ENCODE assay signal across 8 cellular contexts in genomic region chr1:16215882-16216753, GRCh38. TPM values are rescaled to one million over a fixed set of nuclear protein-coding genes. Genes with fewer than 3 reads are reported as not detected.
DNase-seq lines count a peak whose midpoint lies in the region; ATAC-seq and TF ChIP-seq lines count a peak whose summit lies in the region.

No MANE protein-coding gene starts in this region.

- H3K4me1 ChIP-seq in KMS-11 (ENCODE audit: low read depth, poor library complexity, severe bottlenecking) = peaks cover 22% of the 10 kb centered on the region

- POLR2A ChIA-PET in T-cell (lab: Charles Lee) = interaction anchor here (0.5 to 0.6 kb wide), 3 partner anchors 24 to 368 kb away, joined by 3 to 12 read pairs (median 3); partner anchors contain the start of gene SPEN (in 1 of the 2)

- H3K4me1 Mint-ChIP-seq in T-cell = peaks cover 18 to 25% (median 23%) of the 10 kb centered on the region in 3 donors

- peak overlapping the region in 1 of 2 donors; percentile 82 for H3K27ac Mint-ChIP-seq in T-cell

- peak overlapping the region; percentile 90 for H3K4me2 ChIP-seq in KMS-11

- intact Hi-C loops in left ventricle myocardium superior (cut with micrococcal nuclease) = no loop called here

- no peaks in the 10 kb centered on the region for H3K9me3 Mint-ChIP-seq in T-cell

- H2AFZ ChIP-seq in KMS-11 (ENCODE audit: low read depth) = peak overlapping the region; percentile 83; the same call in 1 of the 2 replicates

- H3K4me3 ChIP-seq in KMS-11 (IDR thresholded peaks at IDR 0.05; ENCODE audit: insufficient read depth, low read depth, low read length) (no peak overlapping the region), astrocyte of the cerebellum (ENCODE audit: low read depth, low read length) (peak overlapping the region; percentile 39)

- H3K9ac ChIP-seq in KMS-11 = no peak overlapping the region; the same call in 1 of the 2 replicates

- CTCF ChIA-PET in T-cell (lab: Charles Lee) = interaction anchor here (0.6 to 1.6 kb wide), 4 partner anchors 9 to 143 kb away, joined by 3 to 5 read pairs (median 4); partner anchors contain the start of gene FAM131C (in 1 of the 2)

- no peaks in the 10 kb centered on the region for H4K20me1 ChIP-seq in KMS-11 (ENCODE audit: insufficient read depth)

- H3K4me3 Mint-ChIP-seq in T-cell = peak overlapping the region; percentile 81 to 83 (median 82)

- DNase-seq in DMS53 (lab: John Stamatoyannopoulos, UW) = peak; percentile 87
- peak in 28 of 34 experiments; percentile 17 to 64 (median 46) for DNase-seq in T-cell
- DNase-seq in astrocyte of the cerebellum (ENCODE audit: low read depth) = peak; percentile 44
- DNase-seq in left ventricle myocardium superior = peak; percentile 82
- peak; percentile 54 for DNase-seq in pons (ENCODE audit: low spot score)

- no peaks in the 10 kb centered on the region for H3K36me3 Mint-ChIP-seq in T-cell

- in situ Hi-C loops in astrocyte of the cerebellum (cut with HindIII; ENCODE audit: low sequenced_read_pairs) = loop anchor here (5.0 kb wide), 1 partner anchor 89 kb away; no protein-coding TSS in a partner anchor

- ATAC-seq in T-cell (replicated peaks in 1 of 4) (peak in 2 of 4 experiments; percentile 18 to 21), left ventricle myocardium superior (peak; percentile 60), HG03175 (IDR thresholded peaks at IDR 0.05; ENCODE audit: unreplicated experiment) (no peak), GM18520 (IDR thresholded peaks at IDR 0.05; ENCODE audit: unreplicated experiment) (no peak)

- TF ChIP-seq CTCF in KMS-11 (conservative IDR thresholded peaks at IDR 0.05; ENCODE audit: low read depth, low read length) (no peak), astrocyte of the cerebellum (IDR thresholded peaks at IDR 0.05; ENCODE audit: low read depth, low read length, missing control alignments) (no peak)

- no peaks in the 10 kb centered on the region for H3K36me3 ChIP-seq in KMS-11 (ENCODE audit: insufficient read depth)

- H3K79me2 ChIP-seq in KMS-11 (ENCODE audit: insufficient read depth, low read depth) = no peaks in the 10 kb centered on the region

- no peaks in the 10 kb centered on the region for H3K27me3 ChIP-seq in KMS-11 (ENCODE audit: insufficient read depth, low read depth)

- H3K27ac ChIP-seq in KMS-11 = peak overlapping the region; percentile 32; the same call in 1 of the 2 replicates

- H3K27me3 Mint-ChIP-seq in T-cell = no peaks in the 10 kb centered on the region

RNA-seq across cellular contexts. Expression of gene ARHGEF19, which starts 3.7 kb away (rescaled TPM):
- 10 to 100 TPM in 3 of 5 donors, 1 to 10 TPM in 2; 7.0 to 17.6 (median 12.3) TPM for total RNA-seq in T-cell
- total RNA-seq in left ventricle myocardium superior = 2.0 TPM

RNA-seq across cellular contexts. Expression of gene CPLANE2, which starts 20.9 kb away (rescaled TPM):
- 10 to 100 TPM in 3 of 5 donors, 1 to 10 TPM in 2; 6.6 to 13.2 (median 11.3) TPM for total RNA-seq in T-cell
- 9.7 TPM for total RNA-seq in left ventricle myocardium superior
